15 cellular contexts compared by ENCODE assay signal in genomic region chr6:27679308-27679967, GRCh38.
DNase-seq lines count a peak whose midpoint lies in the region; ATAC-seq and TF ChIP-seq lines count a peak whose summit lies in the region.
"Had no signal": no experiment of that assay in that cellular context is flagged by ENCODE, and none has a peak within 500 bp of the region (broad histone marks: within the 10 kb centered on the region; RNA-seq: fewer than 3 reads in every experiment).

No MANE protein-coding gene starts in this region.

- peak overlapping the region; percentile 81 for H3K4me2 ChIP-seq in IMR-90 (ENCODE audit: low read depth, low read length)
- H3K4me2 ChIP-seq: KMS-11 had no signal

- CTCF ChIA-PET in CD8-positive, alpha-beta memory T cell (lab: Charles Lee), result interaction anchor here (1.6 kb wide), 1 partner anchor 366 kb away, joined by 3 read pairs; no protein-coding TSS in a partner anchor
- CTCF ChIA-PET in IMR-90 (lab: Yijun Ruan, JAX) (no interaction called here), Caco-2 (lab: Charles Lee) (no interaction called here)

- BruUV-seq in IMR-90 (replicated peaks; lab: Mats Ljungman, UMichigan) (no TSS peak), Caco-2 (replicated peaks; lab: Mats Ljungman, UMichigan) (no TSS peak)

- H2BK5ac ChIP-seq in IMR-90 (ENCODE audit: low read depth, low read length, poor library complexity, severe bottlenecking), result no peak overlapping the region

- peaks cover 44% of the 10 kb centered on the region for H3K27me3 ChIP-seq in CD8-positive, alpha-beta memory T cell (ENCODE audit: insufficient read depth, low read length, poor library complexity, severe bottlenecking)
- H3K27me3 ChIP-seq in IMR-90 (ENCODE audit: control insufficient read depth, insufficient read depth, low read length) (peaks cover 10% of the 10 kb centered on the region), ectodermal cell (ENCODE audit: control insufficient read depth, insufficient read depth, low read length, poor library complexity, severe bottlenecking) (peaks cover 93% of the 10 kb centered on the region), Caco-2 (replicated peaks; ENCODE audit: control insufficient read depth, insufficient read depth, low read length) (no peaks in the 10 kb centered on the region)

- no peak overlapping the region for H3K14ac ChIP-seq in IMR-90 (replicated peaks; ENCODE audit: low read depth, low read length)

- peaks cover 0 to 4% (median 0%) of the 10 kb centered on the region in 3 donors for H3K36me3 Mint-ChIP-seq in CD8-positive, alpha-beta memory T cell
- H3K36me3 Mint-ChIP-seq in naive B cell, result peaks cover 0 to 12% of the 10 kb centered on the region in 2 donors
- no peaks in the 10 kb centered on the region for H3K36me3 Mint-ChIP-seq in stimulated activated memory B cell treated with anti-CD40 and anti-IgM and Interleukin-4, amounts not matched to agents 10 μg/mL and 1 μg/mL and 100 μg/mL, for 72 hours
- H3K36me3 Mint-ChIP-seq in Caco-2 (ENCODE audit: insufficient read depth, unreplicated experiment), result peaks cover 2% of the 10 kb centered on the region

- H4K91ac ChIP-seq in IMR-90 (ENCODE audit: insufficient read depth, low read depth, low read length), result no peak overlapping the region

- no peaks in the 10 kb centered on the region for H3K9me1 ChIP-seq in IMR-90 (ENCODE audit: insufficient read depth, low read length)

- in situ Hi-C loops in IMR-90 (cut with MboI; ENCODE audit: low sequenced_read_pairs), result no loop called here
- in situ Hi-C loops in GM13976 (cut with MboI; ENCODE audit: low sequenced_read_pairs, unreplicated experiment), result no loop called here

- H3K9ac ChIP-seq in IMR-90 (ENCODE audit: low read depth, low read length), result no peak overlapping the region
- H3K9ac ChIP-seq: KMS-11 had no signal

- no peak overlapping the region for H4K5ac ChIP-seq in IMR-90 (ENCODE audit: low read depth, low read length)

- H3K9me3 ChIP-seq in CD8-positive, alpha-beta memory T cell (ENCODE audit: low read length), result no peaks in the 10 kb centered on the region
- H3K9me3 ChIP-seq in IMR-90 (ENCODE audit: control insufficient read depth, insufficient read depth, low read length) (no peaks in the 10 kb centered on the region), ectodermal cell (ENCODE audit: control insufficient read depth, low read length) (no peaks in the 10 kb centered on the region), Caco-2 (no peaks in the 10 kb centered on the region)
- H3K9me3 ChIP-seq: colonic mucosa, prostate gland, transverse colon had no signal

- ATAC-seq in IMR-90 (ENCODE audit: low read depth), result no peak
- ATAC-seq in naive B cell (ENCODE audit: low read depth in 2 of 2), result no peak
- no peak for ATAC-seq in HG03457 (IDR thresholded peaks at IDR 0.05; ENCODE audit: unreplicated experiment)
- ATAC-seq in stimulated activated memory B cell treated with anti-CD40 and anti-IgM and Interleukin-4, amounts not matched to agents 10 μg/mL and 1 μg/mL and 100 μg/mL, for 72 hours, result no peak

- H3K27me3 Mint-ChIP-seq in CD8-positive, alpha-beta memory T cell, result peaks cover 75% of the 10 kb centered on the region in 2 donors
- H3K27me3 Mint-ChIP-seq in naive B cell, result peaks cover 62 to 84% (median 68%) of the 10 kb centered on the region in 3 donors
- H3K27me3 Mint-ChIP-seq in stimulated activated memory B cell treated with anti-CD40 and anti-IgM and Interleukin-4, amounts not matched to agents 10 μg/mL and 1 μg/mL and 100 μg/mL, for 72 hours, result peaks cover 77% of the 10 kb centered on the region
- no peaks in the 10 kb centered on the region for H3K27me3 Mint-ChIP-seq in Caco-2 (ENCODE audit: insufficient read depth, unreplicated experiment)

- no peak overlapping the region for H2AFZ ChIP-seq in IMR-90 (replicated peaks; ENCODE audit: low read length, poor library complexity)

- H3K4me1 Mint-ChIP-seq in CD8-positive, alpha-beta memory T cell, result peaks cover 11 to 12% (median 12%) of the 10 kb centered on the region in 3 donors
- peaks cover 0 to 21% (median 4%) of the 10 kb centered on the region in 3 donors for H3K4me1 Mint-ChIP-seq in naive B cell
- H3K4me1 Mint-ChIP-seq in stimulated activated memory B cell treated with anti-CD40 and anti-IgM and Interleukin-4, amounts not matched to agents 10 μg/mL and 1 μg/mL and 100 μg/mL, for 72 hours, result no peaks in the 10 kb centered on the region
- H3K4me1 Mint-ChIP-seq in Caco-2 (ENCODE audit: low read depth, unreplicated experiment), result no peaks in the 10 kb centered on the region

- intact Hi-C loops in IMR-90 (cut with micrococcal nuclease) (no loop called here), Caco-2 (cut with micrococcal nuclease; ENCODE audit: unreplicated experiment) (no loop called here)

- peaks cover 4 to 33% (median 26%) of the 10 kb centered on the region in 5 donors for H3K9me3 Mint-ChIP-seq in CD8-positive, alpha-beta memory T cell
- H3K9me3 Mint-ChIP-seq in naive B cell, result peaks cover 5 to 51% (median 30%) of the 10 kb centered on the region in 7 donors
- H3K9me3 Mint-ChIP-seq in stimulated activated memory B cell treated with anti-CD40 and anti-IgM and Interleukin-4, amounts not matched to agents 10 μg/mL and 1 μg/mL and 100 μg/mL, for 72 hours, result no peaks in the 10 kb centered on the region
- no peaks in the 10 kb centered on the region for H3K9me3 Mint-ChIP-seq in Caco-2 (ENCODE audit: unreplicated experiment)

- no peaks in the 10 kb centered on the region for H3K36me3 ChIP-seq in CD8-positive, alpha-beta memory T cell (ENCODE audit: insufficient read depth, low read length)
- H3K36me3 ChIP-seq in IMR-90 (ENCODE audit: control insufficient read depth, insufficient read depth, low read length) (no peaks in the 10 kb centered on the region), ectodermal cell (ENCODE audit: control insufficient read depth, insufficient read depth, low read length) (no peaks in the 10 kb centered on the region), Caco-2 (ENCODE audit: control insufficient read depth, insufficient read depth, low read length) (no peaks in the 10 kb centered on the region)
- H3K36me3 ChIP-seq: colonic mucosa, prostate gland, transverse colon had no signal

- no peak overlapping the region for H2AK9ac ChIP-seq in IMR-90 (replicated peaks; ENCODE audit: low read depth, low read length, poor library complexity)

- 15% methylated on average over 9 of the region's 27 CpGs; no CpG with 5 or more reads in 1 of the 2 experiments for WGBS in IMR-90 (ENCODE audit: extremely low coverage in 2 of 2, insufficient read length in 1 of 2), 2 experiments
- 8 to 10% methylated on average over 27 of the region's 27 CpGs for WGBS in ectodermal cell, 2 experiments

- no peak overlapping the region for H3K56ac ChIP-seq in IMR-90 (ENCODE audit: extremely low read depth, insufficient read depth, low read length)

- H2BK120ac ChIP-seq in IMR-90 (ENCODE audit: low read depth, low read length), result no peak overlapping the region

- dilution Hi-C loops in IMR-90 (cut with HindIII; ENCODE audit: low sequenced_read_pairs, unreplicated experiment), result no loop called here

- H3K23ac ChIP-seq in IMR-90 (ENCODE audit: low read depth, low read length), result no peak overlapping the region

- no peak for TF ChIP-seq RAD21 in IMR-90 (IDR thresholded peaks at IDR 0.05; ENCODE audit: low read length)

- no peak overlapping the region for H2BK20ac ChIP-seq in IMR-90 (ENCODE audit: low read depth, low read length)

- peak overlapping the region; percentile 5 to 64 (median 25) for H3K4me3 Mint-ChIP-seq in CD8-positive, alpha-beta memory T cell
- peak overlapping the region in 4 of 8 donors; percentile 22 to 67 (median 49) for H3K4me3 Mint-ChIP-seq in naive B cell
- no peak overlapping the region for H3K4me3 Mint-ChIP-seq in stimulated activated memory B cell treated with anti-CD40 and anti-IgM and Interleukin-4, amounts not matched to agents 10 μg/mL and 1 μg/mL and 100 μg/mL, for 72 hours
- no peak overlapping the region for H3K4me3 Mint-ChIP-seq in Caco-2 (ENCODE audit: unreplicated experiment)

- H3K79me1 ChIP-seq in IMR-90 (ENCODE audit: low read depth in 1 of 2, low read length in 2 of 2), result no peaks in the 10 kb centered on the region

- H3K18ac ChIP-seq in IMR-90 (ENCODE audit: low read depth, low read length), result no peak overlapping the region

- H2BK15ac ChIP-seq in IMR-90 (ENCODE audit: low read depth, low read length), result no peak overlapping the region

- H2AK5ac ChIP-seq in IMR-90 (ENCODE audit: low read depth, low read length), result no peak overlapping the region

- POLR2A ChIA-PET in CD8-positive, alpha-beta memory T cell (lab: Charles Lee), result no interaction called here
- POLR2A ChIA-PET in IMR-90 (lab: Charles Lee; ENCODE audit: unreplicated experiment), result no interaction called here
- POLR2A ChIA-PET in Caco-2 (lab: Charles Lee), result no interaction called here

- H3K27ac Mint-ChIP-seq in CD8-positive, alpha-beta memory T cell, result peak overlapping the region in 5 of 8 donors; percentile 40 to 74 (median 64)
- peak overlapping the region in 4 of 6 donors; percentile 36 to 95 (median 68) for H3K27ac Mint-ChIP-seq in naive B cell
- no peak overlapping the region for H3K27ac Mint-ChIP-seq in stimulated activated memory B cell treated with anti-CD40 and anti-IgM and Interleukin-4, amounts not matched to agents 10 μg/mL and 1 μg/mL and 100 μg/mL, for 72 hours
- H3K27ac Mint-ChIP-seq in Caco-2 (ENCODE audit: unreplicated experiment), result no peak overlapping the region

- H3K4me3 ChIP-seq in CD8-positive, alpha-beta memory T cell (ENCODE audit: low read length), result no peak overlapping the region
- H3K4me3 ChIP-seq in IMR-90 (ENCODE audit: insufficient read depth, low read depth, low read length) (peak overlapping the region; percentile 34; the same call in 1 of the 2 replicates), ectodermal cell (ENCODE audit: insufficient read depth, low read depth, low read length) (peak overlapping the region; percentile 29), Caco-2 (ENCODE audit: low read depth, low read length) (no peak overlapping the region)
- H3K4me3 ChIP-seq: colonic mucosa, prostate gland, transverse colon had no signal

- H3K4ac ChIP-seq in IMR-90 (ENCODE audit: low read depth, low read length), result no peak overlapping the region

- no peaks in the 10 kb centered on the region for H3K4me1 ChIP-seq in CD8-positive, alpha-beta memory T cell (ENCODE audit: insufficient read depth, low read length)
- H3K4me1 ChIP-seq in IMR-90 (ENCODE audit: control insufficient read depth, insufficient read depth, low read length), result no peaks in the 10 kb centered on the region
- peaks cover 3% of the 10 kb centered on the region for H3K4me1 ChIP-seq in ectodermal cell (ENCODE audit: control insufficient read depth, insufficient read depth, low read length)
- H3K4me1 ChIP-seq in Caco-2, result 0 out of 2 replicates have a peak, but pooled peaks cover 3% of the 10 kb centered on the region
- H3K4me1 ChIP-seq: prostate gland had no signal

- H4K20me1 ChIP-seq in IMR-90 (ENCODE audit: insufficient read depth, low read length), result no peaks in the 10 kb centered on the region

- DNase-seq in CD8-positive, alpha-beta memory T cell, result no peak
- DNase-seq in IMR-90, result no peak
- DNase-seq in naive B cell, result no peak
- no peak for DNase-seq in Caco-2
- DNase-seq in GM13976 (ENCODE audit: low spot score), result no peak
- DNase-seq: Calu3, colonic mucosa, kidney glomerular epithelial cell, NCI-H2171, transverse colon had no signal

- no peak overlapping the region for H3K27ac ChIP-seq in CD8-positive, alpha-beta memory T cell (ENCODE audit: low read depth, low read length)
- H3K27ac ChIP-seq in IMR-90 (ENCODE audit: insufficient read depth, low read length) (no peak overlapping the region), ectodermal cell (ENCODE audit: insufficient read depth, low read depth, low read length, poor library complexity, severe bottlenecking) (no peak overlapping the region)
- H3K27ac ChIP-seq: colonic mucosa, KMS-11, prostate gland, transverse colon had no signal

- no peak for TF ChIP-seq CTCF in IMR-90 (conservative IDR thresholded peaks at IDR 0.05; ENCODE audit: low read depth, low read length)
- TF ChIP-seq CTCF in Caco-2 (IDR thresholded peaks at IDR 0.05; ENCODE audit: insufficient read depth in 1 of 2, low read depth in 1 of 2, low read length in 1 of 2, severe bottlenecking in 1 of 2, unreplicated experiment in 1 of 2), result no peak
- TF ChIP-seq CTCF in GM13976 (IDR thresholded peaks at IDR 0.05; ENCODE audit: borderline replicate concordance, control extremely low read depth, extremely low read depth, insufficient read depth, missing control alignments), result no peak

- H4K8ac ChIP-seq in IMR-90 (ENCODE audit: low read depth in 2 of 2, low read length in 2 of 2), result no peak overlapping the region

- no peak for TF ChIP-seq POLR2A in IMR-90 (IDR thresholded peaks at IDR 0.05; ENCODE audit: low read depth, low read length)

Comparison
In these comparisons a context has a peak if more than half of its experiments do, and no peak if none do; other contexts are left out.
1. H3K4me3 ChIP-seq: peak in IMR-90 (single experiment) and ectodermal cell (single experiment); none in CD8-positive, alpha-beta memory T cell (single experiment) and Caco-2 (single experiment).
2. H3K27ac Mint-ChIP-seq: peak in CD8-positive, alpha-beta memory T cell (5 of 8) and naive B cell (4 of 6); none in stimulated activated memory B cell treated with anti-CD40 and anti-IgM and Interleukin-4, amounts not matched to agents 10 μg/mL and 1 μg/mL and 100 μg/mL, for 72 hours (single experiment) and Caco-2 (single experiment).
3. H3K4me3 Mint-ChIP-seq: peak in CD8-positive, alpha-beta memory T cell (7 of 7); none in stimulated activated memory B cell treated with anti-CD40 and anti-IgM and Interleukin-4, amounts not matched to agents 10 μg/mL and 1 μg/mL and 100 μg/mL, for 72 hours (single experiment) and Caco-2 (single experiment).